In genomic region chr10:25441270-25441669, GRCh38 we compare ENCODE assay signal across 18 cellular contexts.
DNase-seq lines count a peak whose midpoint lies in the region; ATAC-seq, FAIRE-seq and TF ChIP-seq lines count a peak whose summit lies in the region.
"Had no signal": no experiment of that assay in that cellular context is flagged by ENCODE, and none has a peak within 500 bp of the region (broad histone marks: within the 10 kb centered on the region; RNA-seq: fewer than 3 reads in every experiment).

No MANE protein-coding gene starts in this region.

- no peak overlapping the region for H3K4me3 ChIP-seq in body of pancreas
- H3K4me3 ChIP-seq: BLaER1 had no signal

- H3K27me3 Mint-ChIP-seq in natural killer cell (ENCODE audit: low read depth in 2 of 2): no peaks in the 10 kb centered on the region

- no peak overlapping the region for H3K27ac Mint-ChIP-seq in natural killer cell
- H3K27ac Mint-ChIP-seq: CD8-positive, alpha-beta T cell had no signal

- ATAC-seq in Right ventricle myocardium inferior: peak; percentile 84
- ATAC-seq in natural killer cell: no peak
- ATAC-seq in body of pancreas: no peak
- ATAC-seq: CD8-positive, alpha-beta T cell; HepG2; PC-3 had no signal

- TF ChIP-seq POLR2A in body of pancreas (IDR thresholded peaks at IDR 0.05): no peak

- H3K9me3 Mint-ChIP-seq in natural killer cell: peaks cover 19 to 23% of the 10 kb centered on the region in 2 donors
- H3K9me3 Mint-ChIP-seq: H9 had no signal

- H3K36me3 ChIP-seq in body of pancreas (replicated peaks in 1 of 2; ENCODE audit: insufficient read depth in 1 of 2, low read depth in 2 of 2): no peaks in the 10 kb centered on the region
- H3K36me3 ChIP-seq: BLaER1 had no signal

- 8 to 39% methylated on average over 1 of the region's 1 CpG for WGBS in body of pancreas, 2 donors

- no peaks in the 10 kb centered on the region for H3K4me1 ChIP-seq in body of pancreas

- intact Hi-C loops in Right ventricle myocardium inferior (cut with DNase I): loop anchor here (5.0 kb wide), 1 partner anchor 56 kb away; no protein-coding TSS in a partner anchor
- intact Hi-C loops in cardiac septum (cut with DNase I): loop anchor here (5.0 kb wide), 1 partner anchor 56 kb away; no protein-coding TSS in a partner anchor
- intact Hi-C loops in natural killer cell (cut with micrococcal nuclease): no loop called here
- intact Hi-C loops in body of pancreas (cut with DNase I): no loop called here

- H3K9me3 ChIP-seq in body of pancreas: no peaks in the 10 kb centered on the region
- H3K9me3 ChIP-seq: BLaER1 had no signal

- H3K27ac ChIP-seq in body of pancreas: no peak overlapping the region
- H3K27ac ChIP-seq: BLaER1 had no signal

- H3K4me1 Mint-ChIP-seq in natural killer cell: no peaks in the 10 kb centered on the region

- DNase-seq in Right ventricle myocardium inferior (ENCODE audit: missing footprints): no peak
- DNase-seq in cardiac septum (ENCODE audit: low spot score): no peak
- peak; percentile 16 for DNase-seq in globus pallidus (ENCODE audit: low spot score)
- peak; percentile 13 for DNase-seq in medulla oblongata (ENCODE audit: extremely low spot score)
- DNase-seq in natural killer cell: no peak
- no peak for DNase-seq in frontal cortex (ENCODE audit: low spot score in 2 of 2)
- no peak for DNase-seq in body of pancreas
- DNase-seq in mucosa of gallbladder (ENCODE audit: low spot score): no peak
- DNase-seq: CD8-positive, alpha-beta T cell; DMS79; H9; KG1; NCI-H1092 treated with DMSO at 0.1 percent for 48 hours; NCI-H2081 treated with DMSO at 0.1 percent for 48 hours; NCI-H510A treated with DMSO at 0.1 percent for 48 hours; PC-3 had no signal

- TF ChIP-seq CTCF in natural killer cell (IDR thresholded peaks at IDR 0.05): no peak
- no peak for TF ChIP-seq CTCF in body of pancreas (IDR thresholded peaks at IDR 0.05)

- no peak overlapping the region for H3K4me3 Mint-ChIP-seq in natural killer cell
- H3K4me3 Mint-ChIP-seq: CD8-positive, alpha-beta T cell; H9 had no signal

- H3K36me3 Mint-ChIP-seq in natural killer cell: no peaks in the 10 kb centered on the region
- H3K36me3 Mint-ChIP-seq: CD8-positive, alpha-beta T cell had no signal

- H3K27me3 ChIP-seq in body of pancreas: no peaks in the 10 kb centered on the region
- H3K27me3 ChIP-seq: BLaER1 had no signal

- no peak for FAIRE-seq in frontal cortex (lab: Jason Lieb, UNC)
- FAIRE-seq: HepG2 had no signal

Comparison
In these comparisons a context has a peak if more than half of its experiments do, and no peak if none do; other contexts are left out.
1. DNase-seq: peak in globus pallidus (single experiment) and medulla oblongata (single experiment); none in Right ventricle myocardium inferior (single experiment), cardiac septum (single experiment), natural killer cell (single experiment), frontal cortex (0 of 2), body of pancreas (0 of 4) and mucosa of gallbladder (single experiment).
2. intact Hi-C loops: an anchor here in Right ventricle myocardium inferior (5.0 kb wide) and cardiac septum (5.0 kb wide); none called in natural killer cell and body of pancreas.